In genomic region chr6:137493218-137494038, GRCh38 we compare ENCODE assay signal across 1 cellular context.
TF ChIP-seq lines count a peak whose summit lies in the region.

No MANE protein-coding gene starts in this region.

TF ChIP-seq in GM23338, 12 proteins besides CTCF, POLR2A, EP300 and RAD21 (continued from another document):
- TF ChIP-seq REST (IDR thresholded peaks at IDR 0.05; ENCODE audit: unreplicated experiment) (no peak), POLR2AphosphoS5 (IDR thresholded peaks at IDR 0.05; ENCODE audit: low read depth) (no peak), ZNF114 (CRISPR knock-in tag; IDR thresholded peaks at IDR 0.05) (no peak)
- TF ChIP-seq, protein P1, sequence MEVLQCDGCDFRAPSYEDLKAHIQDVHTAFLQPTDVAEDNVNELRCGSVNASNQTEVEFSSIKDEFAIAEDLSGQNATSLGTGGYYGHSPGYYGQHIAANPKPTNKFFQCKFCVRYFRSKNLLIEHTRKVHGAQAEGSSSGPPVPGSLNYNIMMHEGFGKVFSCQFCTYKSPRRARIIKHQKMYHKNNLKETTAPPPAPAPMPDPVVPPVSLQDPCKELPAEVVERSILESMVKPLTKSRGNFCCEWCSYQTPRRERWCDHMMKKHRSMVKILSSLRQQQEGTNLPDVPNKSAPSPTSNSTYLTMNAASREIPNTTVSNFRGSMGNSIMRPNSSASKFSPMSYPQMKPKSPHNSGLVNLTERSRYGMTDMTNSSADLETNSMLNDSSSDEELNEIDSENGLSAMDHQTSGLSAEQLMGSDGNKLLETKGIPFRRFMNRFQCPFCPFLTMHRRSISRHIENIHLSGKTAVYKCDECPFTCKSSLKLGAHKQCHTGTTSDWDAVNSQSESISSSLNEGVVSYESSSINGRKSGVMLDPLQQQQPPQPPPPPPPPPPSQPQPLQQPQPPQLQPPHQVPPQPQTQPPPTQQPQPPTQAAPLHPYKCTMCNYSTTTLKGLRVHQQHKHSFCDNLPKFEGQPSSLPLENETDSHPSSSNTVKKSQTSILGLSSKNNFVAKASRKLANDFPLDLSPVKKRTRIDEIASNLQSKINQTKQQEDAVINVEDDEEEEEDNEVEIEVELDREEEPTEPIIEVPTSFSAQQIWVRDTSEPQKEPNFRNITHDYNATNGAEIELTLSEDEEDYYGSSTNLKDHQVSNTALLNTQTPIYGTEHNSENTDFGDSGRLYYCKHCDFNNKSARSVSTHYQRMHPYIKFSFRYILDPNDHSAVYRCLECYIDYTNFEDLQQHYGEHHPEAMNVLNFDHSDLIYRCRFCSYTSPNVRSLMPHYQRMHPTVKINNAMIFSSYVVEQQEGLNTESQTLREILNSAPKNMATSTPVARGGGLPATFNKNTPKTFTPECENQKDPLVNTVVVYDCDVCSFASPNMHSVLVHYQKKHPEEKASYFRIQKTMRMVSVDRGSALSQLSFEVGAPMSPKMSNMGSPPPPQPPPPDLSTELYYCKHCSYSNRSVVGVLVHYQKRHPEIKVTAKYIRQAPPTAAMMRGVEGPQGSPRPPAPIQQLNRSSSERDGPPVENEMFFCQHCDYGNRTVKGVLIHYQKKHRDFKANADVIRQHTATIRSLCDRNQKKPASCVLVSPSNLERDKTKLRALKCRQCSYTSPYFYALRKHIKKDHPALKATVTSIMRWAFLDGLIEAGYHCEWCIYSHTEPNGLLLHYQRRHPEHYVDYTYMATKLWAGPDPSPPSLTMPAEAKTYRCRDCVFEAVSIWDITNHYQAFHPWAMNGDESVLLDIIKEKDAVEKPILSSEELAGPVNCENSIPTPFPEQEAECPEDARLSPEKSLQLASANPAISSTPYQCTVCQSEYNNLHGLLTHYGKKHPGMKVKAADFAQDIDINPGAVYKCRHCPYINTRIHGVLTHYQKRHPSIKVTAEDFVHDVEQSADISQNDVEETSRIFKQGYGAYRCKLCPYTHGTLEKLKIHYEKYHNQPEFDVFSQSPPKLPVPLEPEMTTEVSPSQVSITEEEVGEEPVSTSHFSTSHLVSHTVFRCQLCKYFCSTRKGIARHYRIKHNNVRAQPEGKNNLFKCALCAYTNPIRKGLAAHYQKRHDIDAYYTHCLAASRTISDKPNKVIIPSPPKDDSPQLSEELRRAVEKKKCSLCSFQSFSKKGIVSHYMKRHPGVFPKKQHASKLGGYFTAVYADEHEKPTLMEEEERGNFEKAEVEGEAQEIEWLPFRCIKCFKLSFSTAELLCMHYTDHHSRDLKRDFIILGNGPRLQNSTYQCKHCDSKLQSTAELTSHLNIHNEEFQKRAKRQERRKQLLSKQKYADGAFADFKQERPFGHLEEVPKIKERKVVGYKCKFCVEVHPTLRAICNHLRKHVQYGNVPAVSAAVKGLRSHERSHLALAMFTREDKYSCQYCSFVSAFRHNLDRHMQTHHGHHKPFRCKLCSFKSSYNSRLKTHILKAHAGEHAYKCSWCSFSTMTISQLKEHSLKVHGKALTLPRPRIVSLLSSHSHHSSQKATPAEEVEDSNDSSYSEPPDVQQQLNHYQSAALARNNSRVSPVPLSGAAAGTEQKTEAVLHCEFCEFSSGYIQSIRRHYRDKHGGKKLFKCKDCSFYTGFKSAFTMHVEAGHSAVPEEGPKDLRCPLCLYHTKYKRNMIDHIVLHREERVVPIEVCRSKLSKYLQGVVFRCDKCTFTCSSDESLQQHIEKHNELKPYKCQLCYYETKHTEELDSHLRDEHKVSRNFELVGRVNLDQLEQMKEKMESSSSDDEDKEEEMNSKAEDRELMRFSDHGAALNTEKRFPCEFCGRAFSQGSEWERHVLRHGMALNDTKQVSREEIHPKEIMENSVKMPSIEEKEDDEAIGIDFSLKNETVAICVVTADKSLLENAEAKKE (CRISPR knock-in tag; IDR thresholded peaks at IDR 0.05): no peak
